Comparison of ENCODE assay signal across 1 cellular context in the genomic region with DNA sequence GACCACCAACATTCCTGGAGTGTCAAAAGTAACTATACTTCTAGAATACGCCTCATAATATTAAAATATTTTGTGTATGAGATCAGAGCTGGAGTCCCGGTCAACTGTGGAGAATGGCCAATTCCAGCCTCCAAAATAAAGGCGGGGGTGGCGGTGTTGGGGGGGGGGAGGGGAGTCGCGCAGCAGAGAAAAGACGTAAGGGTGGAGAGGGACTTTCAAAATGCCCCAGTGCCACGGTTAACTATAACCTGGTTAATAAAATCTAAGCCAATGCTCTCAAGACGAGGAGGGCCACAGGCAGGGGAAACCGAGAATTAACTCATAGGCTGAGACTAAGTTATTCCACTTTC.
TF ChIP-seq lines count a peak whose summit lies in the region.

No MANE protein-coding gene starts in this region.

TF ChIP-seq in liver, 16 proteins besides CTCF, POLR2A, EP300 and RAD21 (continued from another document):
- TF ChIP-seq GABPA (IDR thresholded peaks at IDR 0.05 in 1 of 2, conservative IDR thresholded peaks at IDR 0.05 in 1 of 2) (no peak), RXRA (IDR thresholded peaks at IDR 0.05) (no peak)
TF ChIP-seq in liver: peak in this region for 1.
